In genomic region chr4:86981789-86982188, GRCh38 we compare ENCODE assay signal across 15 cellular contexts. TPM values are rescaled to one million over a fixed set of nuclear protein-coding genes. Genes with fewer than 3 reads are reported as not detected.
DNase-seq lines count a peak whose midpoint lies in the region; ATAC-seq, FAIRE-seq and TF ChIP-seq lines count a peak whose summit lies in the region.
"Had no signal": no experiment of that assay in that cellular context is flagged by ENCODE, and none has a peak within 500 bp of the region (broad histone marks: within the 10 kb centered on the region; RNA-seq: fewer than 3 reads in every experiment).

No MANE protein-coding gene starts in this region.

- TF ChIP-seq CTCF in activated B cell treated with CpG ODN at 0.5 μM for 24 hours (IDR thresholded peaks at IDR 0.05) (no peak), neural progenitor cell (IDR thresholded peaks at IDR 0.05) (no peak)

- H3K27ac Mint-ChIP-seq in activated naive CD4-positive, alpha-beta T cell treated with anti-CD3 and anti-CD28 coated beads, Interleukin-2, amount 10 ng/mL, durations not matched to agents 7 days and 5 days = peak overlapping the region; percentile 20
- H3K27ac Mint-ChIP-seq in IgD-negative memory B cell = peak overlapping the region in 1 of 3 donors; percentile 6
- peak overlapping the region; percentile 2 for H3K27ac Mint-ChIP-seq in activated B cell treated with CpG ODN at 0.5 μM for 24 hours
- H3K27ac Mint-ChIP-seq in neural progenitor cell = no peak overlapping the region
- H3K27ac Mint-ChIP-seq: activated CD4-positive, alpha-beta memory T cell treated with anti-CD3 and anti-CD28 coated beads for 36 hours had no signal

- H3K4me1 Mint-ChIP-seq in activated naive CD4-positive, alpha-beta T cell treated with anti-CD3 and anti-CD28 coated beads, Interleukin-2, amount 10 ng/mL, durations not matched to agents 7 days and 5 days = peaks cover 20% of the 10 kb centered on the region
- H3K4me1 Mint-ChIP-seq in IgD-negative memory B cell (peaks cover 26 to 37% (median 28%) of the 10 kb centered on the region in 3 donors), activated B cell treated with CpG ODN at 0.5 μM for 24 hours (peaks cover 50% of the 10 kb centered on the region), neural progenitor cell (peaks cover 10% of the 10 kb centered on the region)

- intact Hi-C loops in activated B cell treated with CpG ODN at 0.5 μM for 24 hours (cut with micrococcal nuclease) = no loop called here

- no peak overlapping the region for H3K4me3 ChIP-seq in neural progenitor cell
- H3K4me3 ChIP-seq: ascending aorta, tibial artery had no signal

- no peak overlapping the region for H2AFZ ChIP-seq in neural progenitor cell (replicated peaks)

- peaks cover 13% of the 10 kb centered on the region for H3K79me2 ChIP-seq in neural progenitor cell (ENCODE audit: low read depth)

- H3K27ac ChIP-seq in neural progenitor cell = peak overlapping the region; percentile 53
- H3K27ac ChIP-seq: ascending aorta, tibial artery had no signal

- no peaks in the 10 kb centered on the region for H4K20me1 ChIP-seq in neural progenitor cell (ENCODE audit: low read depth)

- FAIRE-seq in RCC 7860 (lab: Jason Lieb, UNC) = no peak
- FAIRE-seq: G401.6 had no signal

- peaks cover 8% of the 10 kb centered on the region for H3F3A ChIP-seq in neural progenitor cell (ENCODE audit: low read depth)

- ATAC-seq in activated B cell treated with CpG ODN at 0.5 μM for 24 hours (ENCODE audit: low read depth) = peak; percentile 54

- no peaks in the 10 kb centered on the region for H3K27me3 Mint-ChIP-seq in activated naive CD4-positive, alpha-beta T cell treated with anti-CD3 and anti-CD28 coated beads, Interleukin-2, amount 10 ng/mL, durations not matched to agents 7 days and 5 days
- no peaks in the 10 kb centered on the region for H3K27me3 Mint-ChIP-seq in IgD-negative memory B cell
- no peaks in the 10 kb centered on the region for H3K27me3 Mint-ChIP-seq in activated B cell treated with CpG ODN at 0.5 μM for 24 hours
- H3K27me3 Mint-ChIP-seq in neural progenitor cell (ENCODE audit: insufficient read depth, low read depth) = peaks cover 2% of the 10 kb centered on the region
- H3K27me3 Mint-ChIP-seq: activated CD4-positive, alpha-beta memory T cell treated with anti-CD3 and anti-CD28 coated beads for 36 hours had no signal

- no peaks in the 10 kb centered on the region for H3K36me3 ChIP-seq in neural progenitor cell
- H3K36me3 ChIP-seq: ascending aorta had no signal

- CTCF ChIA-PET in activated naive CD4-positive, alpha-beta T cell treated with anti-CD3 and anti-CD28 coated beads, Interleukin-2, amount 10 ng/mL, durations not matched to agents 7 days and 5 days (lab: Charles Lee) = interaction anchor here (0.9 to 1.4 kb wide), 2 partner anchors 23 to 59 kb away, joined by 3 to 4 read pairs; no protein-coding TSS in a partner anchor
- CTCF ChIA-PET in activated B cell treated with CpG ODN at 0.5 μM for 24 hours (lab: Charles Lee) = no interaction called here

- H3K9me3 ChIP-seq in neural progenitor cell (ENCODE audit: low read depth) = no peaks in the 10 kb centered on the region
- H3K9me3 ChIP-seq: ascending aorta, tibial artery had no signal

- POLR2A ChIA-PET in activated B cell treated with CpG ODN at 0.5 μM for 24 hours (lab: Charles Lee) = interaction anchor here (0.6 to 1.7 kb wide), 2 partner anchors 16 to 27 kb away, joined by 4 read pairs; no protein-coding TSS in a partner anchor

- DNase-seq in activated naive CD4-positive, alpha-beta T cell treated with anti-CD3 and anti-CD28 coated beads, Interleukin-2, amount 10 ng/mL, durations not matched to agents 7 days and 5 days = no peak
- no peak for DNase-seq in activated naive CD4-positive, alpha-beta T cell treated with anti-CD3 and anti-CD28 coated beads, Interleukin-2, amount 50 U/mL, for 16 hours
- DNase-seq in activated B cell treated with CpG ODN at 0.5 μM for 24 hours = no peak
- DNase-seq in neural progenitor cell (ENCODE audit: low spot score) = no peak
- DNase-seq in RCC 7860 (ENCODE audit: low spot score) = no peak
- no peak for DNase-seq in NCI-H1417 treated with DMSO at 0.1 percent for 48 hours (lab: John Stamatoyannopoulos, UW)
- DNase-seq in activated CD8-positive, alpha-beta memory T cell treated with anti-CD3 and anti-CD28 coated beads for 24 hours = no peak
- DNase-seq: activated CD4-positive, alpha-beta memory T cell treated with anti-CD3 and anti-CD28 coated beads for 36 hours; head of caudate nucleus; NCI-H345; retina; tibial artery had no signal

- H3K4me1 ChIP-seq in neural progenitor cell = no peaks in the 10 kb centered on the region

- no peak overlapping the region for H3K4me2 ChIP-seq in neural progenitor cell

- H3K36me3 Mint-ChIP-seq in activated naive CD4-positive, alpha-beta T cell treated with anti-CD3 and anti-CD28 coated beads, Interleukin-2, amount 10 ng/mL, durations not matched to agents 7 days and 5 days = peaks cover 7% of the 10 kb centered on the region
- H3K36me3 Mint-ChIP-seq in IgD-negative memory B cell (peaks cover 4% of the 10 kb centered on the region), activated B cell treated with CpG ODN at 0.5 μM for 24 hours (ENCODE audit: low read depth) (peaks cover 5% of the 10 kb centered on the region), neural progenitor cell (peaks cover 5% of the 10 kb centered on the region)
- H3K36me3 Mint-ChIP-seq: activated CD4-positive, alpha-beta memory T cell treated with anti-CD3 and anti-CD28 coated beads for 36 hours had no signal

- no peaks in the 10 kb centered on the region for H3K9me3 Mint-ChIP-seq in activated naive CD4-positive, alpha-beta T cell treated with anti-CD3 and anti-CD28 coated beads, Interleukin-2, amount 10 ng/mL, durations not matched to agents 7 days and 5 days
- no peaks in the 10 kb centered on the region for H3K9me3 Mint-ChIP-seq in IgD-negative memory B cell
- peaks cover 2% of the 10 kb centered on the region for H3K9me3 Mint-ChIP-seq in activated B cell treated with CpG ODN at 0.5 μM for 24 hours
- peaks cover 6% of the 10 kb centered on the region for H3K9me3 Mint-ChIP-seq in neural progenitor cell
- H3K9me3 Mint-ChIP-seq: activated CD4-positive, alpha-beta memory T cell treated with anti-CD3 and anti-CD28 coated beads for 36 hours had no signal

- no peaks in the 10 kb centered on the region for H3K27me3 ChIP-seq in neural progenitor cell
- H3K27me3 ChIP-seq: ascending aorta, tibial artery had no signal

- no peak overlapping the region for H3K9ac ChIP-seq in neural progenitor cell

- H3K4me3 Mint-ChIP-seq in activated naive CD4-positive, alpha-beta T cell treated with anti-CD3 and anti-CD28 coated beads, Interleukin-2, amount 10 ng/mL, durations not matched to agents 7 days and 5 days = no peak overlapping the region
- H3K4me3 Mint-ChIP-seq in IgD-negative memory B cell = peak overlapping the region in 3 of 4 donors; percentile 1 to 86 (median 41)
- peak overlapping the region; percentile 2 for H3K4me3 Mint-ChIP-seq in activated B cell treated with CpG ODN at 0.5 μM for 24 hours
- H3K4me3 Mint-ChIP-seq in neural progenitor cell = no peak overlapping the region
- H3K4me3 Mint-ChIP-seq: activated CD4-positive, alpha-beta memory T cell treated with anti-CD3 and anti-CD28 coated beads for 36 hours had no signal

RNA-seq across cellular contexts. Expression of gene AFF1, which starts 47.0 kb away (rescaled TPM):
- 18.8 TPM for polyA plus RNA-seq in IgD-negative memory B cell
- total RNA-seq in activated B cell treated with CpG ODN at 0.5 μM for 24 hours = 60.0 and 60.8 TPM in 2 replicates
- 25.5 and 29.0 TPM in 2 replicates for total RNA-seq in neural progenitor cell (ENCODE audit: low replicate concordance)

Comparison
In these comparisons a context has a peak if more than half of its experiments do, and no peak if none do; other contexts are left out.
1. H3K4me3 Mint-ChIP-seq: peak in IgD-negative memory B cell (3 of 4) and activated B cell treated with CpG ODN at 0.5 μM for 24 hours (single experiment); none in activated naive CD4-positive, alpha-beta T cell treated with anti-CD3 and anti-CD28 coated beads, Interleukin-2, amount 10 ng/mL, durations not matched to agents 7 days and 5 days (single experiment) and neural progenitor cell (single experiment).